Comparison of ENCODE assay signal across 1 cellular context in genomic region chr3:148202386-148202785, GRCh38.
TF ChIP-seq lines count a peak whose summit lies in the region.

No MANE protein-coding gene starts in this region.

TF ChIP-seq in GM12878, 131 proteins besides CTCF, POLR2A, EP300 and RAD21 (continued from another document):
- TF ChIP-seq E4F1 (IDR thresholded peaks at IDR 0.05; ENCODE audit: borderline replicate concordance, partially characterized antibody) = no peak
- no peak for TF ChIP-seq WRNIP1 (IDR thresholded peaks at IDR 0.05; ENCODE audit: borderline replicate concordance, low read depth, low read length)
- TF ChIP-seq ZNF274 (IDR thresholded peaks at IDR 0.05; ENCODE audit: insufficient read depth, insufficient read length) = no peak
- TF ChIP-seq MEF2A (IDR thresholded peaks at IDR 0.05; ENCODE audit: insufficient read depth, low read depth, low read length) = no peak
- no peak for TF ChIP-seq ZBTB4 (CRISPR knock-in tag; IDR thresholded peaks at IDR 0.05)
- peak; percentile 48 for TF ChIP-seq ZNF24 (IDR thresholded peaks at IDR 0.05)
- TF ChIP-seq SPI1 (IDR thresholded peaks at IDR 0.05; ENCODE audit: borderline replicate concordance, insufficient read depth, low read depth, low read length) = peak; percentile 80
TF ChIP-seq in GM12878: peak in this region for 2.
